Comparison of ENCODE assay signal across 15 cellular contexts in the genomic region with DNA sequence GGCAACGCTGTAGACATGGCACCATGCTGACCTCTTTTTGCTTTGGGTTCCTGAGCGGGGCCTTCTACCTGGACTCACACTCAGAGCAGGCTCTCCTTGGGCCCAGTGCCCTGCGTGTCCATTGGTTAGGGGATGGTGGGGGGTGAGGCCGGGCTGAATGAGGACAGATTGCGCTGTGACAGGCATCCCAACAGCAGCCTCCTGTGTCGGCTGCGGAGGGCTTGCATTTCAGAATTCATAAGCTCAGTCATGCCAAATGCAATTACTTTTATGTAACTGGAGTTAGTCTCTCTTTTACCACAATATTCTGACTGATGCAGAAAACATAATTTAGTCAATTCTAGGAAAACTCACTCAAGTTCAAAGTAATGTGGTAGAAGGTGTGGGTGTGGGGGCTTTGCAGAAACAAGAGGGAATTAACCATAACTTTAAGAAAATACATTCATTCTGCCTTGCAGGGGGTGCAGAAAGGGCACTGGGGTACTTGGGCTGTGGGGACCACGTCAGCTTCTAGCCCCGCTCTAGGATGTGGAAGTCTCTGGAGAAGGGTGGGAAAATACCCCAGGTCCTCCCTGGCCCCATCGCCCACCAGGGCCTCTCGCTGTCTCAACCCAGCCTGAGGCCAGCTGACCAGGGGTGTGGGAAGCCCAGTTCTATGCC.
"Had no signal": no experiment of that assay in that cellular context is flagged by ENCODE, and none has a peak within 500 bp of the region (broad histone marks: within the 10 kb centered on the region; RNA-seq: fewer than 3 reads in every experiment).

No MANE protein-coding gene starts in this region.

- ATAC-seq: activated CD4-positive, CD25-positive, alpha-beta regulatory T cell treated with anti-CD3 and anti-CD28 coated beads, Interleukin-2, amount 50 U/mL, for 24 hours; esophagus mucosa; mucosa of descending colon; naive thymus-derived CD8-positive, alpha-beta T cell had no signal

- H3K9me3 Mint-ChIP-seq: immature natural killer cell had no signal

- H3K27me3 Mint-ChIP-seq: activated naive CD8-positive, alpha-beta T cell had no signal

- H3K36me3 Mint-ChIP-seq: activated naive CD8-positive, alpha-beta T cell; immature natural killer cell; naive thymus-derived CD8-positive, alpha-beta T cell had no signal

- H3K4me3 ChIP-seq: breast epithelium, mucosa of descending colon, SJCRH30, thyroid gland, vagina had no signal

- H3K27me3 ChIP-seq: SJCRH30, thyroid gland, vagina had no signal

- H3K4me1 ChIP-seq: breast epithelium, SJCRH30, thyroid gland, vagina had no signal

- H3K4me3 Mint-ChIP-seq: activated naive CD8-positive, alpha-beta T cell; immature natural killer cell; naive thymus-derived CD8-positive, alpha-beta T cell had no signal

- H3K4me1 Mint-ChIP-seq: immature natural killer cell had no signal

- DNase-seq: anterior cingulate cortex; hypothalamus; immature natural killer cell; mammary epithelial cell; SJCRH30; stimulated activated CD4-positive, alpha-beta T cell treated with anti-CD3 and anti-CD28 coated beads, Interleukin-4, amount 100 ng/mL, for 1 hour; stimulated activated CD8-positive, alpha-beta memory T cell treated with anti-CD3 and anti-CD28 coated beads, Interleukin-4, amount 100 ng/mL, for 48 hours; thyroid gland had no signal

- H3K27ac ChIP-seq: breast epithelium, SJCRH30, thyroid gland, vagina had no signal

- H3K36me3 ChIP-seq: breast epithelium, SJCRH30, thyroid gland, vagina had no signal

- H3K9me3 ChIP-seq: breast epithelium, mucosa of descending colon, SJCRH30, thyroid gland, vagina had no signal

- H3K27ac Mint-ChIP-seq: activated naive CD8-positive, alpha-beta T cell; naive thymus-derived CD8-positive, alpha-beta T cell had no signal
